Comparison of ENCODE assay signal across 2 cellular contexts in genomic region chr14:21309238-21309636, GRCh38.
TF ChIP-seq lines count a peak whose summit lies in the region.

No MANE protein-coding gene starts in this region.

TF ChIP-seq in HEK293, 187 proteins besides CTCF, POLR2A, EP300 and RAD21 (continued from another document):
- no peak for TF ChIP-seq SCRT2 (tag by site-specific recombination; IDR thresholded peaks at IDR 0.05)
TF ChIP-seq in HEK293: peak in this region for 4.

TF ChIP-seq in WTC11, 78 proteins besides CTCF, POLR2A, EP300 and RAD21 (continued from another document):
- no peak for TF ChIP-seq STAT6 (CRISPR knock-in tag; conservative IDR thresholded peaks at IDR 0.05; ENCODE audit: low read depth)
- no peak for TF ChIP-seq FOXP4 (CRISPR knock-in tag; IDR thresholded peaks at IDR 0.05)
- no peak for TF ChIP-seq TCF7 (CRISPR knock-in tag; IDR thresholded peaks at IDR 0.05; ENCODE audit: low read depth)
- no peak for TF ChIP-seq ZNF263 (CRISPR knock-in tag; IDR thresholded peaks at IDR 0.05; ENCODE audit: low read depth)
- no peak for TF ChIP-seq FOXJ3 (CRISPR knock-in tag; IDR thresholded peaks at IDR 0.05; ENCODE audit: borderline replicate concordance)
- TF ChIP-seq SOX15 (CRISPR knock-in tag; IDR thresholded peaks at IDR 0.05), result no peak
- TF ChIP-seq GRHL2 (CRISPR knock-in tag; IDR thresholded peaks at IDR 0.05; ENCODE audit: insufficient replicate concordance, severe bottlenecking), result no peak
- TF ChIP-seq CREM (CRISPR knock-in tag; IDR thresholded peaks at IDR 0.05), result no peak
- no peak for TF ChIP-seq HMGXB4 (CRISPR knock-in tag; IDR thresholded peaks at IDR 0.05)
- no peak for TF ChIP-seq ZNF671 (CRISPR knock-in tag; IDR thresholded peaks at IDR 0.05)
- no peak for TF ChIP-seq ZNF317 (CRISPR knock-in tag; IDR thresholded peaks at IDR 0.05; ENCODE audit: borderline replicate concordance, low read depth)
